ENCODE assay signal across 25 cellular contexts in the genomic region with DNA sequence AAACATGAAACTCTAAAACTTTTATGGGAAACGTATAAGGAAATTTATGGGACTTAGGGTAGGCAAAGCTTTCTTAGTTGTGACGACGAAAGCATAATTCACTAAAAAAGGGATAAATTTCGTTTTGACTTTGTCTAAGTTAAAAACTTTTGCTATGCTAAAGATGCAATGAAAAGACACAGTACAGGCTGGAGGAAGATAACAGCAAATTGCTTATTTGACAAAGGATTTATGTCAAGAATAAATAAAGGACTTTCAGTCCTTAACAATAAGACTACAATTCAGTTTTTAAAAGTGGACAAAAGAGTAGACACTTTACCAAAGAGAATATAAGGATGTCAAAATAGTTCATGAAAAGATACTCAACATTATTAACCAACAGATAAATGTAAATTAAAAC.
"Had no signal": no experiment of that assay in that cellular context is flagged by ENCODE, and none has a peak within 500 bp of the region (broad histone marks: within the 10 kb centered on the region; RNA-seq: fewer than 3 reads in every experiment).

No MANE protein-coding gene starts in this region.

- H3K4me1 Mint-ChIP-seq: stimulated activated effector memory CD8-positive, alpha-beta T cell treated with anti-CD3 and anti-CD28 coated beads, Interleukin-12 subunit alpha, Interleukin-12 subunit beta, amount 100 ng/mL, for 72 hours; stimulated activated memory B cell treated with anti-CD40 and anti-IgM and Interleukin-4, amounts not matched to agents 10 μg/mL and 1 μg/mL and 100 μg/mL, for 72 hours; stimulated activated naive B cell treated with anti-CD40 and anti-IgM and Interleukin-4, amounts not matched to agents 10 μg/mL and 1 μg/mL and 100 μg/mL, for 72 hours; stimulated activated naive CD8-positive, alpha-beta T cell treated with anti-CD3 and anti-CD28 coated beads, Interleukin-15, amount 100 ng/mL, for 72 hours had no signal

- H3K9me3 Mint-ChIP-seq: type B pancreatic cell had no signal

- ATAC-seq: stimulated activated effector memory CD8-positive, alpha-beta T cell treated with anti-CD3 and anti-CD28 coated beads, Interleukin-12 subunit alpha, Interleukin-12 subunit beta, amount 100 ng/mL, for 72 hours; stimulated activated memory B cell treated with anti-CD40 and anti-IgM and Interleukin-4, amounts not matched to agents 10 μg/mL and 1 μg/mL and 100 μg/mL, for 72 hours; stimulated activated naive B cell treated with anti-CD40 and anti-IgM and Interleukin-4, amounts not matched to agents 10 μg/mL and 1 μg/mL and 100 μg/mL, for 72 hours; stimulated activated naive CD8-positive, alpha-beta T cell treated with anti-CD3 and anti-CD28 coated beads, Interleukin-15, amount 100 ng/mL, for 72 hours; stimulated activated naive CD8-positive, alpha-beta T cell treated with anti-CD3 and anti-CD28 coated beads, Interleukin-15, Interleukin-2, amounts not matched to agents 100 U/mL and 50 U/mL, for 24 hours; upper lobe of right lung had no signal

- H3K4me3 Mint-ChIP-seq: stimulated activated effector memory CD8-positive, alpha-beta T cell treated with anti-CD3 and anti-CD28 coated beads, Interleukin-12 subunit alpha, Interleukin-12 subunit beta, amount 100 ng/mL, for 72 hours; stimulated activated memory B cell treated with anti-CD40 and anti-IgM and Interleukin-4, amounts not matched to agents 10 μg/mL and 1 μg/mL and 100 μg/mL, for 72 hours; stimulated activated naive B cell treated with anti-CD40 and anti-IgM and Interleukin-4, amounts not matched to agents 10 μg/mL and 1 μg/mL and 100 μg/mL, for 72 hours; stimulated activated naive CD8-positive, alpha-beta T cell treated with anti-CD3 and anti-CD28 coated beads, Interleukin-15, amount 100 ng/mL, for 72 hours; stimulated activated naive CD8-positive, alpha-beta T cell treated with anti-CD3 and anti-CD28 coated beads, Interleukin-15, Interleukin-2, amounts not matched to agents 100 ng/mL and 50 ng/mL, for 24 hours; type B pancreatic cell had no signal

- H3K27me3 Mint-ChIP-seq: stimulated activated memory B cell treated with anti-CD40 and anti-IgM and Interleukin-4, amounts not matched to agents 10 μg/mL and 1 μg/mL and 100 μg/mL, for 72 hours; stimulated activated naive B cell treated with anti-CD40 and anti-IgM and Interleukin-4, amounts not matched to agents 10 μg/mL and 1 μg/mL and 100 μg/mL, for 72 hours; stimulated activated naive CD8-positive, alpha-beta T cell treated with anti-CD3 and anti-CD28 coated beads, Interleukin-15, amount 100 ng/mL, for 72 hours; stimulated activated naive CD8-positive, alpha-beta T cell treated with anti-CD3 and anti-CD28 coated beads, Interleukin-15, Interleukin-2, amounts not matched to agents 100 ng/mL and 50 ng/mL, for 24 hours; type B pancreatic cell had no signal

- DNase-seq: stimulated activated CD4-positive, alpha-beta T cell treated with anti-CD3 and anti-CD28 coated beads, Interleukin-2, amount 100 ng/mL, for 48 hours; stimulated activated CD4-positive, alpha-beta T cell treated with anti-CD3 and anti-CD28 coated beads, Interleukin-4, amount 100 ng/mL, for 1 hour; stimulated activated CD4-positive, alpha-beta T cell treated with anti-CD3 and anti-CD28 coated beads, Interleukin-4, amount 100 ng/mL, for 24 hours; stimulated activated CD4-positive, alpha-beta T cell treated with anti-CD3 and anti-CD28 coated beads, Interleukin-4, amount 100 ng/mL, for 4 hours; stimulated activated CD8-positive, alpha-beta memory T cell treated with anti-CD3 and anti-CD28 coated beads, Interleukin-4, amount 100 ng/mL, for 48 hours; stimulated activated naive B cell treated with anti-CD40 and anti-IgM and Interleukin-4, amounts not matched to agents 10 μg/mL and 1 μg/mL and 100 μg/mL, for 72 hours; stimulated activated naive CD4-positive, alpha-beta T cell; stimulated activated naive CD4-positive, alpha-beta T cell treated with Interleukin-2 at 50 U/mL for 16 hours; stimulated activated naive CD8-positive, alpha-beta T cell treated with anti-CD3 and anti-CD28 coated beads, Interleukin-15, amount 100 ng/mL, for 72 hours; stimulated activated naive CD8-positive, alpha-beta T cell treated with anti-CD3 and anti-CD28 coated beads, Interleukin-15, Interleukin-2, amounts not matched to agents 100 U/mL and 50 U/mL, for 24 hours; stomach; substantia nigra; testis; thyroid gland; tibial artery; transverse colon; trophoblast cell; upper lobe of left lung; upper lobe of right lung; uterus had no signal

- H3K27ac Mint-ChIP-seq: stimulated activated effector memory CD8-positive, alpha-beta T cell treated with anti-CD3 and anti-CD28 coated beads, Interleukin-12 subunit alpha, Interleukin-12 subunit beta, amount 100 ng/mL, for 72 hours; stimulated activated memory B cell treated with anti-CD40 and anti-IgM and Interleukin-4, amounts not matched to agents 10 μg/mL and 1 μg/mL and 100 μg/mL, for 72 hours; stimulated activated naive B cell treated with anti-CD40 and anti-IgM and Interleukin-4, amounts not matched to agents 10 μg/mL and 1 μg/mL and 100 μg/mL, for 72 hours; stimulated activated naive CD8-positive, alpha-beta T cell treated with anti-CD3 and anti-CD28 coated beads, Interleukin-15, amount 100 ng/mL, for 72 hours; stimulated activated naive CD8-positive, alpha-beta T cell treated with anti-CD3 and anti-CD28 coated beads, Interleukin-15, Interleukin-2, amounts not matched to agents 100 ng/mL and 50 ng/mL, for 24 hours; type B pancreatic cell had no signal

- FAIRE-seq: urothelium cell line had no signal

- H3K36me3 Mint-ChIP-seq: stimulated activated effector memory CD8-positive, alpha-beta T cell treated with anti-CD3 and anti-CD28 coated beads, Interleukin-12 subunit alpha, Interleukin-12 subunit beta, amount 100 ng/mL, for 72 hours; stimulated activated memory B cell treated with anti-CD40 and anti-IgM and Interleukin-4, amounts not matched to agents 10 μg/mL and 1 μg/mL and 100 μg/mL, for 72 hours; type B pancreatic cell had no signal
